18 cellular contexts compared by ENCODE assay signal in the genomic region with DNA sequence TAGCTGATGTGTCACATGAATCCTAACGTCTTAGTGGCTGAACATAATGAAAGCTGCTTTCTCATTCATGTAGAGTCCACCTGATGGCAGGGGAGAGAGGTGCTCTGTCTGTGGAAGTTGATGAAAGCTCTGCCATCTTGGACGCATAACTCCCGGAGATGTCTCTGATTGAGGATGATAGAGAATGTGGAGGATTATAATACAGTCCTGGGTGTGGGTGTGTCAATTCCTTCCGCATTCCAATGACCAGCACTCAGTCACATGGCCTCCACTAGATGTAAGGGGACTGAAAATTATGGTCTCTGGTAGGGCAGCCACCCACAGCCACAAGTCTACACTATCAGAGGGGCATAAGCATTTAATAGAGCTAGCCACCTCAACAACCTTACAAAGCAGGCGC.
DNase-seq lines count a peak whose midpoint lies in the region; ATAC-seq, FAIRE-seq and TF ChIP-seq lines count a peak whose summit lies in the region.
"Had no signal": no experiment of that assay in that cellular context is flagged by ENCODE, and none has a peak within 500 bp of the region (broad histone marks: within the 10 kb centered on the region; RNA-seq: fewer than 3 reads in every experiment).

No MANE protein-coding gene starts in this region.

- no peak overlapping the region for H3K4me2 ChIP-seq in K562 (ENCODE audit: insufficient read depth, low read length)

- peaks cover 91% of the 10 kb centered on the region for H3K4me1 Mint-ChIP-seq in activated naive CD8-positive, alpha-beta T cell (ENCODE audit: low read depth)
- H3K4me1 Mint-ChIP-seq in activated naive CD8-positive, alpha-beta T cell treated with anti-CD3 and anti-CD28 coated beads, Interleukin-2, amount 50 U/mL, for 24 hours: peaks cover 85% of the 10 kb centered on the region

- no peak for TF ChIP-seq RAD21 in K562 (CRISPR knock-in tag; conservative IDR thresholded peaks at IDR 0.05 in 1 of 2, IDR thresholded peaks at IDR 0.05 in 1 of 2)

- H3K9me3 Mint-ChIP-seq in activated naive CD8-positive, alpha-beta T cell (ENCODE audit: low read depth): no peaks in the 10 kb centered on the region
- H3K9me3 Mint-ChIP-seq in activated naive CD8-positive, alpha-beta T cell treated with anti-CD3 and anti-CD28 coated beads, Interleukin-2, amount 50 U/mL, for 24 hours: no peaks in the 10 kb centered on the region
- H3K9me3 Mint-ChIP-seq: CD8-positive, alpha-beta memory T cell; H9 had no signal

- no peak overlapping the region for H3K4me3 Mint-ChIP-seq in activated naive CD8-positive, alpha-beta T cell
- no peak overlapping the region for H3K4me3 Mint-ChIP-seq in activated naive CD8-positive, alpha-beta T cell treated with anti-CD3 and anti-CD28 coated beads, Interleukin-2, amount 50 U/mL, for 24 hours
- H3K4me3 Mint-ChIP-seq: CD8-positive, alpha-beta memory T cell; H9 had no signal

- TF ChIP-seq CTCF in K562 (IDR thresholded peaks at IDR 0.05 in 2 of 3, conservative IDR thresholded peaks at IDR 0.05 in 1 of 3; ENCODE audit: insufficient read depth in 2 of 3, low read depth in 1 of 3, low read length in 3 of 3): no peak
- no peak for TF ChIP-seq CTCF in omental fat pad (IDR thresholded peaks at IDR 0.05)

- H3K27ac Mint-ChIP-seq in activated naive CD8-positive, alpha-beta T cell: peak overlapping the region; percentile 67
- H3K27ac Mint-ChIP-seq in activated naive CD8-positive, alpha-beta T cell treated with anti-CD3 and anti-CD28 coated beads, Interleukin-2, amount 50 U/mL, for 24 hours: no peak overlapping the region
- H3K27ac Mint-ChIP-seq: H9 had no signal

- no peaks in the 10 kb centered on the region for H3K9me3 ChIP-seq in K562 (replicated peaks; ENCODE audit: control insufficient read depth, insufficient read depth, low read depth, low read length)
- H3K9me3 ChIP-seq: SK-N-SH had no signal

- H3K79me2 ChIP-seq in K562 (ENCODE audit: control insufficient read depth, insufficient read depth, low read length): no peaks in the 10 kb centered on the region

- H3K4me3 ChIP-seq in K562: no peak overlapping the region

- WGBS in K562 (ENCODE audit: insufficient coverage, low coverage, missing lambda C conversion rate): 2% methylated on average over 5 of the region's 5 CpGs

- H3K9me1 ChIP-seq in K562 (ENCODE audit: control insufficient read depth, insufficient read depth, low read length): no peaks in the 10 kb centered on the region

- H3K27me3 ChIP-seq in K562 (ENCODE audit: control insufficient read depth in 2 of 2, insufficient read depth in 2 of 2, low read length in 2 of 2): peaks cover 0 to 4% of the 10 kb centered on the region in 2 experiments; a peak in 2 of 5 replicates

- no peaks in the 10 kb centered on the region for H3K36me3 ChIP-seq in K562 (ENCODE audit: control insufficient read depth, insufficient read depth, low read length)

- H2AFZ ChIP-seq in K562 (ENCODE audit: low read depth, low read length): no peak overlapping the region

- no peaks in the 10 kb centered on the region; the same call in 1 of the 2 replicates for H4K20me1 ChIP-seq in K562 (replicated peaks; ENCODE audit: control insufficient read depth, insufficient read depth, low read length)

- no peak for DNase-seq in activated naive CD8-positive, alpha-beta T cell treated with anti-CD3 and anti-CD28 coated beads, Interleukin-2, amount 50 U/mL, for 24 hours
- DNase-seq in HTR-8/SVneo (ENCODE audit: insufficient read length, low spot score) (no peak), K562 (ENCODE audit: extremely low read depth in 1 of 4, low spot score in 3 of 4) (no peak), iPS-NIHi11 (ENCODE audit: low spot score) (no peak), omental fat pad (ENCODE audit: low spot score) (no peak), HT-29 (ENCODE audit: low spot score) (no peak)
- DNase-seq: AML-193; CD8-positive, alpha-beta memory T cell; EL; H9; NCI-H1092; NCI-H2171; NCI-H446 treated with DMSO at 0.1 percent for 48 hours; NCI-H774; Right ventricle myocardium superior; SK-N-SH had no signal

- TF ChIP-seq POLR2A in K562 (conservative IDR thresholded peaks at IDR 0.05): no peak

- no peak for TF ChIP-seq EP300 in K562 (IDR thresholded peaks at IDR 0.05; ENCODE audit: low read length)

- H3K4me1 ChIP-seq in K562 (replicated peaks in 1 of 2; ENCODE audit: control insufficient read depth in 2 of 2, insufficient read depth in 2 of 2, low read length in 2 of 2): peaks cover 0 to 5% of the 10 kb centered on the region in 2 experiments; a peak in 2 of 5 replicates

- POLR2A ChIA-PET in K562 (lab: Yijun Ruan, JAX): no interaction called here

- ATAC-seq in activated naive CD8-positive, alpha-beta T cell treated with anti-CD3 and anti-CD28 coated beads, Interleukin-2, amount 50 U/mL, for 24 hours: no peak
- ATAC-seq in K562 (no peak), omental fat pad (ENCODE audit: low FRiP score) (no peak)
- ATAC-seq: Panc1 had no signal

- CTCF ChIA-PET in K562 (lab: Yijun Ruan, JAX; ENCODE audit: low intra/inter-chr PET ratio): no interaction called here

- intact Hi-C loops in K562 (cut with micrococcal nuclease): no loop called here

- FAIRE-seq in HTR-8/SVneo (lab: Jason Lieb, UNC) (peak; percentile 46), K562 (lab: Jason Lieb, UNC) (peak; percentile 32)

- peaks cover 8% of the 10 kb centered on the region for H3K36me3 Mint-ChIP-seq in activated naive CD8-positive, alpha-beta T cell
- peaks cover 7% of the 10 kb centered on the region for H3K36me3 Mint-ChIP-seq in activated naive CD8-positive, alpha-beta T cell treated with anti-CD3 and anti-CD28 coated beads, Interleukin-2, amount 50 U/mL, for 24 hours (ENCODE audit: low read depth)
- H3K36me3 Mint-ChIP-seq: CD8-positive, alpha-beta memory T cell had no signal

- BruUV-seq in K562 (replicated peaks; lab: Mats Ljungman, UMichigan): no TSS peak

- H3K27ac ChIP-seq in K562 (ENCODE audit: extremely low read depth, low read depth, low read length): no peak overlapping the region

- H3K9ac ChIP-seq in K562 (ENCODE audit: insufficient read depth in 1 of 2, low read depth in 2 of 2, low read length in 2 of 2): no peak overlapping the region
- H3K9ac ChIP-seq: SK-N-SH had no signal

- H3K27me3 Mint-ChIP-seq in activated naive CD8-positive, alpha-beta T cell: no peaks in the 10 kb centered on the region
- H3K27me3 Mint-ChIP-seq in activated naive CD8-positive, alpha-beta T cell treated with anti-CD3 and anti-CD28 coated beads, Interleukin-2, amount 50 U/mL, for 24 hours: no peaks in the 10 kb centered on the region
- H3K27me3 Mint-ChIP-seq: CD8-positive, alpha-beta memory T cell had no signal

- in situ Hi-C loops in K562 (cut with MboI): no loop called here

TF ChIP-seq in K562, 482 proteins besides CTCF, POLR2A, EP300 and RAD21 (continues in another document):
- TF ChIP-seq ZZZ3 (IDR thresholded peaks at IDR 0.05) (no peak), FOXK1 (CRISPR knock-in tag; IDR thresholded peaks at IDR 0.05; ENCODE audit: borderline replicate concordance) (no peak), DNMT1 (IDR thresholded peaks at IDR 0.05) (no peak), ELF1 (tag; IDR thresholded peaks at IDR 0.05) (no peak), XRCC4 (IDR thresholded peaks at IDR 0.05; ENCODE audit: extremely low read depth, insufficient read depth, insufficient read length) (no peak), ARID1B (IDR thresholded peaks at IDR 0.05) (no peak), CBX8 (IDR thresholded peaks at IDR 0.05; ENCODE audit: borderline replicate concordance, extremely low read depth, low read depth, low read length, poor library complexity, severe bottlenecking) (no peak), NFATC3 (IDR thresholded peaks at IDR 0.05) (no peak), U2AF2 (optimal IDR thresholded peaks at IDR 0.05; ENCODE audit: low read depth, low read length) (no peak), TFAP4 (CRISPR knock-in tag; IDR thresholded peaks at IDR 0.05; ENCODE audit: borderline replicate concordance) (no peak), RBM14 (IDR thresholded peaks at IDR 0.05; ENCODE audit: borderline replicate concordance, insufficient read depth, low read depth, low read length) (no peak), ZNF717 (CRISPR knock-in tag; IDR thresholded peaks at IDR 0.05) (no peak), ZFP91 (CRISPR knock-in tag; IDR thresholded peaks at IDR 0.05) (no peak), POLR2AphosphoS2 (IDR thresholded peaks at IDR 0.05; ENCODE audit: low read length) (no peak)
- TF ChIP-seq, protein P1, sequence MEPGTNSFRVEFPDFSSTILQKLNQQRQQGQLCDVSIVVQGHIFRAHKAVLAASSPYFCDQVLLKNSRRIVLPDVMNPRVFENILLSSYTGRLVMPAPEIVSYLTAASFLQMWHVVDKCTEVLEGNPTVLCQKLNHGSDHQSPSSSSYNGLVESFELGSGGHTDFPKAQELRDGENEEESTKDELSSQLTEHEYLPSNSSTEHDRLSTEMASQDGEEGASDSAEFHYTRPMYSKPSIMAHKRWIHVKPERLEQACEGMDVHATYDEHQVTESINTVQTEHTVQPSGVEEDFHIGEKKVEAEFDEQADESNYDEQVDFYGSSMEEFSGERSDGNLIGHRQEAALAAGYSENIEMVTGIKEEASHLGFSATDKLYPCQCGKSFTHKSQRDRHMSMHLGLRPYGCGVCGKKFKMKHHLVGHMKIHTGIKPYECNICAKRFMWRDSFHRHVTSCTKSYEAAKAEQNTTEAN (CRISPR knock-in tag; IDR thresholded peaks at IDR 0.05): no peak
